Comparison of ENCODE assay signal across 17 cellular contexts in the genomic region with DNA sequence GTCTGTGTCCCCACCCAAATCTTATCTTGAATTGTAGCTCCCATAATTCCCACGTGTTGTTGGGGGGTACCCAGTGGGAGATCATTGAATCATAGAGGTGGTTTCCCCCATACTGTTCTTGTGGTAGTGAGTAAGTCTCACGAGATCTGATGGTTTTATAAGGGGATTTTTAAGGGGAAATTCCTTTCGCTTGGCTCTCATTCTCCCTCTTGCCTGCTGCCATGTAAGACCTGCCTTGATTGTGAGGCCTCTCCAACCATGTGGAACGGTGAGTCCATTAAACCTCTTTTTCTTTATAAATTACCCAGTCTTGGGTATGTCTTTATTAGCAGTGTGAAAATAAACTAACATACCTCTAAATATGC. TPM values are rescaled to one million over a fixed set of nuclear protein-coding genes. Genes with fewer than 3 reads are reported as not detected.
"Had no signal": no experiment of that assay in that cellular context is flagged by ENCODE, and none has a peak within 500 bp of the region (broad histone marks: within the 10 kb centered on the region; RNA-seq: fewer than 3 reads in every experiment).

No MANE protein-coding gene starts in this region.

RNA-seq across cellular contexts. Expression of gene SERPINA10, which starts 3.1 kb away (rescaled TPM):
- total RNA-seq: heart right ventricle; left lung; lower leg skin; naive thymus-derived CD8-positive, alpha-beta T cell; neural crest cell; osteoblast; posterior vena cava; psoas muscle; skeletal muscle tissue; smooth muscle cell; stomach; testis; thyroid gland; urinary bladder; vagina had no signal
- polyA plus RNA-seq: heart right ventricle; keratinocyte; lung; naive thymus-derived CD8-positive, alpha-beta T cell; psoas muscle; smooth muscle cell had no signal

RNA-seq across cellular contexts. Expression of gene SERPINA6, which starts 27.0 kb away (rescaled TPM):
- total RNA-seq: heart right ventricle; left lung; lower leg skin; naive thymus-derived CD8-positive, alpha-beta T cell; neural crest cell; osteoblast; posterior vena cava; psoas muscle; skeletal muscle tissue; smooth muscle cell; stomach; testis; thyroid gland; urinary bladder; vagina had no signal
- polyA plus RNA-seq: heart right ventricle; keratinocyte; naive thymus-derived CD8-positive, alpha-beta T cell; psoas muscle; smooth muscle cell had no signal
